19 cellular contexts compared by ENCODE assay signal in genomic region chr22:38087855-38088254, GRCh38. TPM values are rescaled to one million over a fixed set of nuclear protein-coding genes. Genes with fewer than 3 reads are reported as not detected.
"Had no signal": no experiment of that assay in that cellular context is flagged by ENCODE, and none has a peak within 500 bp of the region (broad histone marks: within the 10 kb centered on the region; RNA-seq: fewer than 3 reads in every experiment).

No MANE protein-coding gene starts in this region.

- H3K9me3 Mint-ChIP-seq: activated B cell treated with CpG ODN at 0.5 μM for 24 hours; activated CD4-positive, alpha-beta memory T cell treated with anti-CD3 and anti-CD28 coated beads for 36 hours; activated naive CD8-positive, alpha-beta T cell treated with anti-CD3 and anti-CD28 coated beads for 36 hours; brain; naive thymus-derived CD8-positive, alpha-beta T cell; stimulated activated naive CD8-positive, alpha-beta T cell treated with anti-CD3 and anti-CD28 coated beads, Interleukin-15, Interleukin-2, amounts not matched to agents 100 ng/mL and 50 ng/mL, for 24 hours; T-cell had no signal

- H3K9me3 ChIP-seq: tibial nerve had no signal

- FAIRE-seq: colon had no signal

- H3K4me3 Mint-ChIP-seq: activated B cell treated with CpG ODN at 0.5 μM for 24 hours; activated CD4-positive, alpha-beta memory T cell treated with anti-CD3 and anti-CD28 coated beads for 36 hours; activated CD8-positive, alpha-beta memory T cell treated with anti-CD3 and anti-CD28 coated beads, Interleukin-2, amount 10 ng/mL, durations not matched to agents 7 days and 5 days; activated naive CD8-positive, alpha-beta T cell treated with anti-CD3 and anti-CD28 coated beads for 36 hours; brain; stimulated activated naive CD8-positive, alpha-beta T cell treated with anti-CD3 and anti-CD28 coated beads, Interleukin-15, Interleukin-2, amounts not matched to agents 100 ng/mL and 50 ng/mL, for 24 hours; T-cell had no signal

- H3K4me1 Mint-ChIP-seq: activated B cell treated with CpG ODN at 0.5 μM for 24 hours; activated CD8-positive, alpha-beta memory T cell treated with anti-CD3 and anti-CD28 coated beads, Interleukin-2, amount 10 ng/mL, durations not matched to agents 7 days and 5 days; activated naive CD8-positive, alpha-beta T cell treated with anti-CD3 and anti-CD28 coated beads for 36 hours; brain; T-cell had no signal

- DNase-seq: activated B cell treated with CpG ODN at 0.5 μM for 24 hours; activated CD4-positive, alpha-beta memory T cell treated with anti-CD3 and anti-CD28 coated beads for 36 hours; activated CD4-positive, alpha-beta T cell treated with anti-CD3 and anti-CD28 coated beads for 4 hours; activated CD8-positive, alpha-beta memory T cell treated with anti-CD3 and anti-CD28 coated beads, Interleukin-2, amount 10 ng/mL, durations not matched to agents 7 days and 5 days; activated naive CD8-positive, alpha-beta T cell treated with anti-CD3 and anti-CD28 coated beads for 36 hours; caudate nucleus; erythroblast; foreskin melanocyte; occipital lobe; T-cell had no signal

- H3K27ac Mint-ChIP-seq: activated B cell treated with CpG ODN at 0.5 μM for 24 hours; activated CD4-positive, alpha-beta memory T cell treated with anti-CD3 and anti-CD28 coated beads for 36 hours; activated CD8-positive, alpha-beta memory T cell treated with anti-CD3 and anti-CD28 coated beads, Interleukin-2, amount 10 ng/mL, durations not matched to agents 7 days and 5 days; activated naive CD8-positive, alpha-beta T cell treated with anti-CD3 and anti-CD28 coated beads for 36 hours; progenitor cell of endocrine pancreas; stimulated activated naive CD8-positive, alpha-beta T cell treated with anti-CD3 and anti-CD28 coated beads, Interleukin-15, Interleukin-2, amounts not matched to agents 100 ng/mL and 50 ng/mL, for 24 hours; T-cell had no signal

- ATAC-seq: activated CD8-positive, alpha-beta memory T cell treated with anti-CD3 and anti-CD28 coated beads, Interleukin-2, amount 10 ng/mL, durations not matched to agents 7 days and 5 days; naive thymus-derived CD8-positive, alpha-beta T cell; T-cell had no signal

- H3K36me3 Mint-ChIP-seq: activated CD4-positive, alpha-beta memory T cell treated with anti-CD3 and anti-CD28 coated beads for 36 hours; activated CD8-positive, alpha-beta memory T cell treated with anti-CD3 and anti-CD28 coated beads, Interleukin-2, amount 10 ng/mL, durations not matched to agents 7 days and 5 days had no signal

RNA-seq across cellular contexts. Expression of gene SLC16A8, which starts 3.9 kb away (rescaled TPM):
- total RNA-seq: activated B cell treated with CpG ODN at 0.5 μM for 24 hours; activated CD8-positive, alpha-beta memory T cell treated with anti-CD3 and anti-CD28 coated beads, Interleukin-2, amount 10 ng/mL, durations not matched to agents 7 days and 5 days; activated naive CD8-positive, alpha-beta T cell treated with anti-CD3 and anti-CD28 coated beads for 36 hours; liver; mesenteric fat pad; naive thymus-derived CD8-positive, alpha-beta T cell had no signal

RNA-seq across cellular contexts. Expression of gene BAIAP2L2, which starts 22.6 kb away (rescaled TPM):
- total RNA-seq: occipital lobe, skeletal muscle tissue had no signal
